ENCODE assay signal across 28 cellular contexts in the genomic region with DNA sequence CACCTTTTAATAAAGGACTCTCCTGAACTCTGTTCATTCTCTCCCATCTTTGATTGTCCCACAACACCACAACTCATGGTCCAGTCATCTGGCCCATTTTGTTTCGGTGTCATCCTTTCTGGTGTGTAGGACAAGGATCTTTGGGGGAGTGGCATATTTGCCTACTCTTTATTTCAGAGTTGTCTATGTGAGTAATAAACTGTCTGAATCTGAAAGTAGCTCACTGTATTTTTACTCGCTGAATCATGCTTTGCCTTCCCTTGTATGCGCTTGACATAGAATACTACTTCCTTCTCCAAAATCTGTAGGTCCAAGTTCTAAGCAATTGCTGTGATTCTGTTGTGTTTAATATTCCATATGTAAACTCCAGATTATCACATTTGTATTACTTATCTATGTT. TPM values are rescaled to one million over a fixed set of nuclear protein-coding genes. Genes with fewer than 3 reads are reported as not detected.
A peak's percentile ranks its signal among the peaks of the same experiment; 100 is the strongest.
DNase-seq lines count a peak whose midpoint lies in the region; ATAC-seq and TF ChIP-seq lines count a peak whose summit lies in the region.
"Had no signal": no experiment of that assay in that cellular context is flagged by ENCODE, and none has a peak within 500 bp of the region (broad histone marks: within the 10 kb centered on the region; RNA-seq: fewer than 3 reads in every experiment).

No MANE protein-coding gene starts in this region.

- no peak overlapping the region for H3K4me3 ChIP-seq in hepatocyte
- no peak overlapping the region for H3K4me3 ChIP-seq in testis
- H3K4me3 ChIP-seq: GM23338, HAP-1, SJSA1 had no signal

- WGBS in hepatocyte (ENCODE audit: low lambda C conversion rate, missing lambda C conversion rate) = 98% methylated on average over 3 of the region's 3 CpGs
- 76 to 77% methylated on average over 3 of the region's 3 CpGs for WGBS in testis, 2 donors

- no peak for TF ChIP-seq CTCF in hepatocyte (IDR thresholded peaks at IDR 0.05; ENCODE audit: poor library complexity)
- no peak for TF ChIP-seq CTCF in nephron (IDR thresholded peaks at IDR 0.05; ENCODE audit: unreplicated experiment in 3 of 3)
- TF ChIP-seq CTCF in testis (IDR thresholded peaks at IDR 0.05) = no peak
- TF ChIP-seq CTCF in chondrocyte (IDR thresholded peaks at IDR 0.05) = no peak

- TF ChIP-seq POLR2A in testis (IDR thresholded peaks at IDR 0.05) = no peak

- H3K27me3 ChIP-seq in hepatocyte = no peaks in the 10 kb centered on the region
- no peaks in the 10 kb centered on the region for H3K27me3 ChIP-seq in testis

- peaks cover 3% of the 10 kb centered on the region for H3K27me3 Mint-ChIP-seq in nephron (ENCODE audit: low read depth)
- peaks cover 30% of the 10 kb centered on the region for H3K27me3 Mint-ChIP-seq in chondrocyte (ENCODE audit: low read depth)

- no peaks in the 10 kb centered on the region for H3K79me2 ChIP-seq in hepatocyte

- H3K9me3 ChIP-seq in hepatocyte (ENCODE audit: low read depth) = no peaks in the 10 kb centered on the region
- no peaks in the 10 kb centered on the region for H3K9me3 ChIP-seq in testis
- H3K9me3 ChIP-seq: HAP-1, SJSA1 had no signal

- H3K27ac ChIP-seq in hepatocyte (peak overlapping the region; percentile 73), testis (peak overlapping the region; percentile 72 to 73)
- H3K27ac ChIP-seq: HL-60, SJSA1 had no signal

- ATAC-seq in HG02884 (IDR thresholded peaks at IDR 0.05; ENCODE audit: unreplicated experiment) = no peak
- ATAC-seq in HG03442 (IDR thresholded peaks at IDR 0.05; ENCODE audit: unreplicated experiment) = no peak
- ATAC-seq: GM23338, PC-3 had no signal

- H3K27ac Mint-ChIP-seq in nephron (peak overlapping the region; percentile 61 to 94 (median 85)), chondrocyte (ENCODE audit: unreplicated experiment) (no peak overlapping the region)
- H3K27ac Mint-ChIP-seq: B cell; CD4-positive, CD25-positive, alpha-beta regulatory T cell; GM23338; HFFc6 had no signal

- H3K4me3 Mint-ChIP-seq in nephron (no peak overlapping the region), chondrocyte (ENCODE audit: unreplicated experiment) (no peak overlapping the region)
- H3K4me3 Mint-ChIP-seq: B cell; CD4-positive, CD25-positive, alpha-beta regulatory T cell; GM23338; HFFc6 had no signal

- H3K36me3 Mint-ChIP-seq in nephron (ENCODE audit: low read depth) (no peaks in the 10 kb centered on the region), chondrocyte (ENCODE audit: low read depth) (peaks cover 1% of the 10 kb centered on the region)
- H3K36me3 Mint-ChIP-seq: CD4-positive, CD25-positive, alpha-beta regulatory T cell had no signal

- H3K4me1 Mint-ChIP-seq in nephron (peaks cover 29% of the 10 kb centered on the region), chondrocyte (ENCODE audit: low read depth) (no peaks in the 10 kb centered on the region)
- H3K4me1 Mint-ChIP-seq: B cell; CD4-positive, CD25-positive, alpha-beta regulatory T cell; GM23338 had no signal

- no peaks in the 10 kb centered on the region for H3K9me2 ChIP-seq in hepatocyte (replicated peaks; ENCODE audit: insufficient read depth)

- no peaks in the 10 kb centered on the region for H4K20me1 ChIP-seq in hepatocyte (ENCODE audit: insufficient read depth, poor library complexity, severe bottlenecking)

- no peak overlapping the region for H2AFZ ChIP-seq in hepatocyte
- H2AFZ ChIP-seq: GM23338 had no signal

- intact Hi-C loops in testis (cut with DNase I; ENCODE audit: low total_unique reads) = no loop called here

- H3K36me3 ChIP-seq in hepatocyte (replicated peaks; ENCODE audit: insufficient read depth, low read depth) (no peaks in the 10 kb centered on the region), testis (ENCODE audit: low read depth, missing control alignments) (no peaks in the 10 kb centered on the region)
- H3K36me3 ChIP-seq: HAP-1, SJSA1 had no signal

- DNase-seq in OCI-M1 (lab: John Stamatoyannopoulos, UW) = peak; percentile 84
- no peak for DNase-seq in hepatocyte (ENCODE audit: low spot score)
- no peak for DNase-seq in testis
- DNase-seq in chondrocyte (ENCODE audit: low spot score) = no peak
- no peak for DNase-seq in NCI-H1694 treated with DMSO at 0.1 percent for 48 hours (lab: John Stamatoyannopoulos, UW)
- DNase-seq: CD4-positive, CD25-positive, alpha-beta regulatory T cell; COR-L47; DMS53; HFFc6; Karpas-422; MV-4-11; NCI-H1105; NCI-H1436 treated with DMSO at 0.1 percent for 48 hours; NCI-H1930; NCI-H2107; NCI-H524 treated with DMSO at 0.1 percent for 48 hours; NCI-H774; PC-3 had no signal

- H3K4me2 ChIP-seq in hepatocyte = no peak overlapping the region
- H3K4me2 ChIP-seq: GM23338 had no signal

- peaks cover 3% of the 10 kb centered on the region for H3K9me3 Mint-ChIP-seq in nephron
- H3K9me3 Mint-ChIP-seq in chondrocyte (ENCODE audit: low read depth) = no peaks in the 10 kb centered on the region
- H3K9me3 Mint-ChIP-seq: HFFc6 had no signal

- H3K4me1 ChIP-seq in hepatocyte (ENCODE audit: insufficient read depth) (peaks cover 8% of the 10 kb centered on the region), testis (peaks cover 25% of the 10 kb centered on the region)
- H3K4me1 ChIP-seq: HAP-1, SJSA1 had no signal

RNA-seq across cellular contexts. Expression of a gene that starts 29.9 kb away (rescaled TPM):
- total RNA-seq in hepatocyte (0.13 TPM in 1 of 2 replicates, not detected in the other), testis (10 to 100 TPM; 10.7 to 12.2 TPM), chondrocyte (not detected in 3 replicates)
- polyA plus RNA-seq in hepatocyte (not detected in 2 replicates), testis (ENCODE audit: insufficient read depth, low read depth, low replicate concordance) (7.9 TPM)
- total RNA-seq: CD4-positive, CD25-positive, alpha-beta regulatory T cell; Daoy; G401; SJSA1 had no signal
- polyA plus RNA-seq: CD4-positive, CD25-positive, alpha-beta regulatory T cell; GM23338 had no signal

RNA-seq across cellular contexts. Expression of a gene that starts 54.3 kb away (rescaled TPM):
- total RNA-seq in hepatocyte (not detected in 2 replicates), testis (10 to 100 TPM; 50.4 to 67.1 TPM), chondrocyte (not detected in 3 replicates)
- polyA plus RNA-seq in hepatocyte (not detected in 2 replicates), testis (ENCODE audit: insufficient read depth, low read depth, low replicate concordance) (67.6 TPM)
- total RNA-seq: CD4-positive, CD25-positive, alpha-beta regulatory T cell; Daoy; GM23338; PC-3; SJSA1 had no signal
- polyA plus RNA-seq: GM23338 had no signal

Comparison
In these comparisons a context has a peak if more than half of its experiments do, and no peak if none do; other contexts are left out.
1. RNA of a gene that starts 29.9 kb away (total RNA-seq): 10.7 to 12.2 TPM in testis; 0.13 TPM in hepatocyte and not detected in chondrocyte; every median in the first group is over 10 times any median in the second.
2. RNA of a gene that starts 54.3 kb away (total RNA-seq): 50.4 to 67.1 TPM in testis; not detected in hepatocyte and not detected in chondrocyte; every median in the first group is over 10 times any median in the second.